19 cellular contexts compared by ENCODE assay signal in genomic region chr12:127726928-127727327, GRCh38.
"Had no signal": no experiment of that assay in that cellular context is flagged by ENCODE, and none has a peak within 500 bp of the region (broad histone marks: within the 10 kb centered on the region; RNA-seq: fewer than 3 reads in every experiment).

No MANE protein-coding gene starts in this region.

- H3K4me1 Mint-ChIP-seq: activated CD4-positive, alpha-beta T cell treated with anti-CD3 and anti-CD28 coated beads, Interleukin-2, amount 10 ng/mL, durations not matched to agents 24 days and 14 days; activated naive CD8-positive, alpha-beta T cell treated with anti-CD3 and anti-CD28 coated beads, Interleukin-2, amount 50 U/mL, for 24 hours had no signal

- H3K9me3 ChIP-seq: colonic mucosa, uterus had no signal

- H3K27ac Mint-ChIP-seq: activated CD4-positive, alpha-beta T cell treated with anti-CD3 and anti-CD28 coated beads, Interleukin-2, amount 10 ng/mL, durations not matched to agents 24 days and 14 days; activated CD8-positive, alpha-beta T cell treated with anti-CD3 and anti-CD28 coated beads for 36 hours; activated naive CD4-positive, alpha-beta T cell treated with anti-CD3 and anti-CD28 coated beads for 36 hours; activated naive CD8-positive, alpha-beta T cell treated with anti-CD3 and anti-CD28 coated beads, Interleukin-2, amount 50 U/mL, for 24 hours had no signal

- H3K27me3 Mint-ChIP-seq: activated CD4-positive, alpha-beta T cell treated with anti-CD3 and anti-CD28 coated beads, Interleukin-2, amount 10 ng/mL, durations not matched to agents 24 days and 14 days; activated CD8-positive, alpha-beta T cell treated with anti-CD3 and anti-CD28 coated beads for 36 hours; activated naive CD8-positive, alpha-beta T cell treated with anti-CD3 and anti-CD28 coated beads, Interleukin-2, amount 50 U/mL, for 24 hours had no signal

- H3K27me3 ChIP-seq: brain microvascular endothelial cell, colonic mucosa, tibial nerve, uterus had no signal

- H3K4me3 ChIP-seq: colonic mucosa, tibial nerve, uterus had no signal

- ATAC-seq: activated CD8-positive, alpha-beta T cell treated with anti-CD3 and anti-CD28 coated beads for 36 hours; activated naive CD8-positive, alpha-beta T cell treated with anti-CD3 and anti-CD28 coated beads, Interleukin-2, amount 50 U/mL, for 24 hours had no signal

- H3K27ac ChIP-seq: brain microvascular endothelial cell, colonic mucosa, uterus had no signal

- H3K36me3 ChIP-seq: brain microvascular endothelial cell, colonic mucosa, tibial nerve, uterus had no signal

- FAIRE-seq: keratinocyte had no signal

- DNase-seq: activated CD4-positive, alpha-beta T cell treated with anti-CD3 and anti-CD28 coated beads, Interleukin-2, amount 10 ng/mL, durations not matched to agents 24 days and 14 days; activated CD4-positive, CD25-positive, alpha-beta regulatory T cell; activated CD8-positive, alpha-beta T cell treated with anti-CD3 and anti-CD28 coated beads for 36 hours; activated naive CD4-positive, alpha-beta T cell treated with anti-CD3 and anti-CD28 coated beads for 36 hours; activated naive CD8-positive, alpha-beta T cell treated with anti-CD3 and anti-CD28 coated beads, Interleukin-2, amount 50 U/mL, for 24 hours; activated T-cell treated with anti-CD3 and anti-CD28 coated beads, Interleukin-2, amount 50 U/mL, for 1 hour; brain microvascular endothelial cell; central memory CD4-positive, alpha-beta T cell; colonic mucosa; foreskin melanocyte; occipital lobe; posterior cingulate gyrus; stimulated activated CD4-positive, alpha-beta T cell treated with anti-CD3 and anti-CD28 coated beads, Interleukin-12 subunit alpha, Interleukin-12 subunit beta, amount 100 ng/mL, for 4 hours; stimulated activated CD4-positive, alpha-beta T cell treated with anti-CD3 and anti-CD28 coated beads, Interleukin-1b, Interleukin-23, amount 100 ng/mL, for 48 hours; stimulated activated naive CD4-positive, alpha-beta T cell treated with Interleukin-2 at 50 U/mL for 16 hours; T-helper 9 cell; uterus had no signal

- H3K4me3 Mint-ChIP-seq: activated CD4-positive, alpha-beta T cell treated with anti-CD3 and anti-CD28 coated beads, Interleukin-2, amount 10 ng/mL, durations not matched to agents 24 days and 14 days; activated CD8-positive, alpha-beta T cell treated with anti-CD3 and anti-CD28 coated beads for 36 hours; activated naive CD4-positive, alpha-beta T cell treated with anti-CD3 and anti-CD28 coated beads for 36 hours; activated naive CD8-positive, alpha-beta T cell treated with anti-CD3 and anti-CD28 coated beads, Interleukin-2, amount 50 U/mL, for 24 hours had no signal

- H3K4me1 ChIP-seq: colonic mucosa, uterus had no signal
